In genomic region chr22:20137113-20137512, GRCh38 we compare ENCODE assay signal across 14 cellular contexts. TPM values are rescaled to one million over a fixed set of nuclear protein-coding genes. Genes with fewer than 3 reads are reported as not detected.
"Had no signal": no experiment of that assay in that cellular context is flagged by ENCODE, and none has a peak within 500 bp of the region (broad histone marks: within the 10 kb centered on the region; RNA-seq: fewer than 3 reads in every experiment).

No MANE protein-coding gene starts in this region.

- DNase-seq: activated CD4-positive, alpha-beta memory T cell treated with anti-CD3 and anti-CD28 coated beads, Interleukin-2, amount 10 ng/mL, durations not matched to agents 7 days and 5 days; activated CD4-positive, alpha-beta T cell treated with anti-CD3 and anti-CD28 coated beads for 36 hours; activated naive CD4-positive, alpha-beta T cell; activated T-cell treated with anti-CD3 and anti-CD28 coated beads, Interleukin-2, amount 50 U/mL, for 72 hours; immature natural killer cell; natural killer cell; sigmoid colon; stimulated activated CD4-positive, alpha-beta T cell treated with anti-CD3 and anti-CD28 coated beads, Interleukin-15, amount 100 ng/mL, for 24 hours; stimulated activated CD4-positive, alpha-beta T cell treated with anti-CD3 and anti-CD28 coated beads, Interleukin-4, amount 100 ng/mL, for 24 hours; T-helper 9 cell had no signal

- H3K27me3 ChIP-seq: sigmoid colon, upper lobe of left lung had no signal

- H3K9me3 ChIP-seq: sigmoid colon, upper lobe of left lung had no signal

- ATAC-seq: activated CD4-positive, alpha-beta T cell treated with anti-CD3 and anti-CD28 coated beads for 36 hours; activated T-cell treated with anti-CD3 and anti-CD28 coated beads, Interleukin-2, amount 50 U/mL, for 72 hours; natural killer cell had no signal

- H3K27ac ChIP-seq: upper lobe of left lung, VCaP had no signal

- H3K4me3 ChIP-seq: upper lobe of left lung had no signal

RNA-seq across cellular contexts. Expression of gene CCDC188, which starts 13.7 kb away (rescaled TPM):
- total RNA-seq: activated CD4-positive, alpha-beta T cell treated with anti-CD3 and anti-CD28 coated beads for 36 hours; activated T-cell treated with anti-CD3 and anti-CD28 coated beads, Interleukin-2, amount 50 U/mL, for 72 hours; occipital lobe; SK-MEL-5 had no signal
